In genomic region chr20:2140561-2140960, GRCh38 we compare ENCODE assay signal across 13 cellular contexts. TPM values are rescaled to one million over a fixed set of nuclear protein-coding genes. Genes with fewer than 3 reads are reported as not detected.
A peak's percentile ranks its signal among the peaks of the same experiment; 100 is the strongest.
DNase-seq lines count a peak whose midpoint lies in the region; ATAC-seq and TF ChIP-seq lines count a peak whose summit lies in the region.
"Had no signal": no experiment of that assay in that cellular context is flagged by ENCODE, and none has a peak within 500 bp of the region (broad histone marks: within the 10 kb centered on the region; RNA-seq: fewer than 3 reads in every experiment).

No MANE protein-coding gene starts in this region.

- H3K4me3 ChIP-seq in fibroblast of lung (replicated peaks in 1 of 4; ENCODE audit: control extremely low read depth in 1 of 4, insufficient read depth in 1 of 4, low read depth in 3 of 4, low read length in 4 of 4) (no peak overlapping the region), neuronal stem cell (ENCODE audit: low read length in 2 of 2) (no peak overlapping the region), tibial nerve (no peak overlapping the region)
- H3K4me3 ChIP-seq: SJCRH30 had no signal

- peaks cover 2% of the 10 kb centered on the region for H3K36me3 ChIP-seq in fibroblast of lung (ENCODE audit: control insufficient read depth, insufficient read depth, low read length)
- peaks cover 9 to 48% of the 10 kb centered on the region in 2 donors for H3K36me3 ChIP-seq in neuronal stem cell (replicated peaks in 1 of 2; ENCODE audit: control insufficient read depth in 2 of 2, insufficient read depth in 2 of 2, low read length in 2 of 2)
- H3K36me3 ChIP-seq in tibial nerve: peaks cover 0 to 21% (median 5%) of the 10 kb centered on the region in 3 donors
- H3K36me3 ChIP-seq: SJCRH30 had no signal

- H2BK12ac ChIP-seq in neuronal stem cell (ENCODE audit: low read length): no peak overlapping the region

- H4K91ac ChIP-seq in neuronal stem cell (ENCODE audit: low read depth, low read length, poor library complexity): no peak overlapping the region

- TF ChIP-seq POLR2A in tibial nerve (IDR thresholded peaks at IDR 0.05): no peak

- H3K79me1 ChIP-seq in neuronal stem cell (ENCODE audit: low read depth, low read length): peaks cover 5% of the 10 kb centered on the region

- H3K27me3 ChIP-seq in fibroblast of lung (ENCODE audit: control insufficient read depth, insufficient read depth, low read length) (no peaks in the 10 kb centered on the region), neuronal stem cell (ENCODE audit: control insufficient read depth in 3 of 3, insufficient read depth in 3 of 3, low read depth in 1 of 3, low read length in 3 of 3) (no peaks in the 10 kb centered on the region), tibial nerve (no peaks in the 10 kb centered on the region)
- H3K27me3 ChIP-seq: SJCRH30 had no signal

- peak overlapping the region; percentile 10 for H3K23ac ChIP-seq in neuronal stem cell (ENCODE audit: low read depth, low read length, poor library complexity)

- no peak overlapping the region for H2AK5ac ChIP-seq in neuronal stem cell (ENCODE audit: low read depth, low read length)

- H3K4me2 ChIP-seq in fibroblast of lung (ENCODE audit: extremely low read depth, insufficient read depth, low read length) (no peak overlapping the region), neuronal stem cell (ENCODE audit: insufficient read depth, low read length, poor library complexity, severe bottlenecking) (no peak overlapping the region)

- no peak overlapping the region for H2BK5ac ChIP-seq in neuronal stem cell (ENCODE audit: low read length)

- no peak overlapping the region for H3K18ac ChIP-seq in neuronal stem cell (ENCODE audit: low read length)

- no peak overlapping the region for H2BK15ac ChIP-seq in neuronal stem cell (ENCODE audit: low read length)

- H3K9ac ChIP-seq in fibroblast of lung (ENCODE audit: insufficient read depth, low read length) (no peak overlapping the region), neuronal stem cell (ENCODE audit: low read depth, low read length, poor library complexity) (no peak overlapping the region)

- H3K27ac ChIP-seq in fibroblast of lung (ENCODE audit: insufficient read depth, low read length): no peak overlapping the region
- no peak overlapping the region for H3K27ac ChIP-seq in neuronal stem cell (replicated peaks; ENCODE audit: low read length)
- no peak overlapping the region for H3K27ac ChIP-seq in tibial nerve
- H3K27ac ChIP-seq: SJCRH30 had no signal

- H2AFZ ChIP-seq in fibroblast of lung (ENCODE audit: low read length): no peak overlapping the region
- no peak overlapping the region for H2AFZ ChIP-seq in neuronal stem cell (ENCODE audit: low read length)

- no peaks in the 10 kb centered on the region for H4K20me1 ChIP-seq in fibroblast of lung (ENCODE audit: control insufficient read depth, extremely low read depth, insufficient read depth, low read length)

- TF ChIP-seq CTCF in fibroblast of lung (conservative IDR thresholded peaks at IDR 0.05 in 1 of 2, IDR thresholded peaks at IDR 0.05 in 1 of 2; ENCODE audit: low read depth in 1 of 2, low read length in 2 of 2): no peak
- no peak for TF ChIP-seq CTCF in tibial nerve (IDR thresholded peaks at IDR 0.05)

- H3K9me3 ChIP-seq in fibroblast of lung (ENCODE audit: control insufficient read depth, insufficient read depth, low read depth, low read length) (no peaks in the 10 kb centered on the region), neuronal stem cell (replicated peaks in 1 of 2; ENCODE audit: control insufficient read depth in 2 of 2, insufficient read depth in 1 of 2, low read depth in 1 of 2, low read length in 2 of 2) (no peaks in the 10 kb centered on the region), tibial nerve (no peaks in the 10 kb centered on the region)
- H3K9me3 ChIP-seq: SJCRH30 had no signal

- H4K8ac ChIP-seq in neuronal stem cell (ENCODE audit: low read depth, low read length): no peak overlapping the region

- H3K4me1 ChIP-seq in fibroblast of lung (ENCODE audit: control insufficient read depth, extremely low read depth, insufficient read depth, low read length) (peaks cover 5% of the 10 kb centered on the region), neuronal stem cell (ENCODE audit: control insufficient read depth in 2 of 2, insufficient read depth in 1 of 2, low read depth in 1 of 2, low read length in 2 of 2) (peaks cover 0 to 9% of the 10 kb centered on the region in 2 donors), tibial nerve (peaks cover 0 to 30% (median 8%) of the 10 kb centered on the region in 4 donors)
- H3K4me1 ChIP-seq: SJCRH30 had no signal

- ATAC-seq in HG03280 (IDR thresholded peaks at IDR 0.05; ENCODE audit: unreplicated experiment): no peak
- ATAC-seq: stimulated activated memory B cell treated with anti-CD40 and anti-IgM and Interleukin-4, amounts not matched to agents 10 μg/mL and 1 μg/mL and 100 μg/mL, for 72 hours had no signal

- peak; percentile 44 for DNase-seq in RPMI7951 (ENCODE audit: low read depth)
- DNase-seq in fibroblast of lung (ENCODE audit: low read depth in 2 of 2): peak; percentile 48 to 50
- DNase-seq in neuronal stem cell (ENCODE audit: low spot score): no peak
- DNase-seq in tibial nerve (ENCODE audit: low spot score in 2 of 2): peak; percentile 38 to 57
- no peak for DNase-seq in GF-D8 (lab: John Stamatoyannopoulos, UW)
- DNase-seq in iPS-NIHi11 (ENCODE audit: low spot score): no peak
- DNase-seq: activated naive CD8-positive, alpha-beta T cell treated with anti-CD3 and anti-CD28 coated beads, Interleukin-2, amount 10 ng/mL, durations not matched to agents 7 days and 5 days; CD4-positive, alpha-beta memory T cell; dermis blood vessel endothelial cell; NCI-H1436 treated with DMSO at 0.1 percent for 48 hours; SJCRH30 had no signal

- no peak overlapping the region for H3K14ac ChIP-seq in neuronal stem cell (ENCODE audit: low read length)

- no CpG with 5 or more reads among the region's 1 CpG for WGBS in neuronal stem cell (ENCODE audit: extremely low coverage in 2 of 2, insufficient read length in 2 of 2, insufficient replicate concordance in 1 of 2), 2 donors
- 38 to 55% methylated on average over 1 of the region's 1 CpG for WGBS in tibial nerve, 2 donors

- peaks cover 11% of the 10 kb centered on the region for H3K79me2 ChIP-seq in fibroblast of lung (ENCODE audit: control insufficient read depth, insufficient read depth, low read length)

- no peak for TF ChIP-seq EP300 in tibial nerve (IDR thresholded peaks at IDR 0.05)

- H3K4ac ChIP-seq in neuronal stem cell (ENCODE audit: low read length): no peak overlapping the region

- H2BK120ac ChIP-seq in neuronal stem cell (ENCODE audit: low read depth, low read length): no peak overlapping the region

RNA-seq across cellular contexts. Expression of gene STK35, which starts 38.9 kb away (rescaled TPM):
- 15.7 and 20.8 TPM in 2 replicates for total RNA-seq in RPMI7951 (2014; rRNA removed; shearing (Covaris generic))
- total RNA-seq in fibroblast of lung: 11.6 and 14.4 TPM in 2 replicates
- 8.5 and 10.6 TPM in 2 replicates for polyA plus RNA-seq in fibroblast of lung
- 7.2 and 7.4 TPM in 2 replicates for polyA plus RNA-seq in fibroblast of lung (2012)
- polyA minus RNA-seq in fibroblast of lung (ENCODE audit: low replicate concordance): 21.4 and 23.7 TPM in 2 replicates
- polyA plus RNA-seq in neuronal stem cell (2013, experiment 1 of 2): 25.6 TPM
- polyA plus RNA-seq in neuronal stem cell (2013, experiment 2 of 2): 26.5 TPM
- 10 to 100 TPM; 13.3 to 26.1 (median 20.5) TPM for total RNA-seq in tibial nerve

Comparison
In these comparisons a context has a peak if more than half of its experiments do, and no peak if none do; other contexts are left out.
1. DNase-seq: peak in RPMI7951 (single experiment), fibroblast of lung (2 of 2) and tibial nerve (2 of 2); none in neuronal stem cell (single experiment), GF-D8 (single experiment) and iPS-NIHi11 (single experiment).